ENCODE assay signal across 1 cellular context in genomic region chr18:53909668-53910067, GRCh38.
TF ChIP-seq lines count a peak whose summit lies in the region.

No MANE protein-coding gene starts in this region.

TF ChIP-seq in WTC11, 78 proteins besides CTCF, POLR2A, EP300 and RAD21 (continued from another document):
- no peak for TF ChIP-seq PRDM15 (CRISPR knock-in tag; IDR thresholded peaks at IDR 0.05)
- TF ChIP-seq MXD4 (CRISPR knock-in tag; IDR thresholded peaks at IDR 0.05; ENCODE audit: borderline replicate concordance): no peak
- no peak for TF ChIP-seq CBFB (CRISPR knock-in tag; IDR thresholded peaks at IDR 0.05; ENCODE audit: low read depth)
- no peak for TF ChIP-seq MYBL2 (CRISPR knock-in tag; IDR thresholded peaks at IDR 0.05)
- no peak for TF ChIP-seq IRF1 (CRISPR knock-in tag; IDR thresholded peaks at IDR 0.05)
- no peak for TF ChIP-seq TCF7 (CRISPR knock-in tag; IDR thresholded peaks at IDR 0.05; ENCODE audit: low read depth)
- TF ChIP-seq, protein P1, sequence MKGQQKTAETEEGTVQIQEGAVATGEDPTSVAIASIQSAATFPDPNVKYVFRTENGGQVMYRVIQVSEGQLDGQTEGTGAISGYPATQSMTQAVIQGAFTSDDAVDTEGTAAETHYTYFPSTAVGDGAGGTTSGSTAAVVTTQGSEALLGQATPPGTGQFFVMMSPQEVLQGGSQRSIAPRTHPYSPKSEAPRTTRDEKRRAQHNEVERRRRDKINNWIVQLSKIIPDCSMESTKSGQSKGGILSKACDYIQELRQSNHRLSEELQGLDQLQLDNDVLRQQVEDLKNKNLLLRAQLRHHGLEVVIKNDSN (CRISPR knock-in tag; IDR thresholded peaks at IDR 0.05): no peak
- no peak for TF ChIP-seq GRHL2 (CRISPR knock-in tag; IDR thresholded peaks at IDR 0.05; ENCODE audit: insufficient replicate concordance, severe bottlenecking)
- no peak for TF ChIP-seq FOXP1 (CRISPR knock-in tag; IDR thresholded peaks at IDR 0.05; ENCODE audit: borderline replicate concordance)
- no peak for TF ChIP-seq OVOL2 (CRISPR knock-in tag; IDR thresholded peaks at IDR 0.05; ENCODE audit: borderline replicate concordance)
- no peak for TF ChIP-seq KAT7 (CRISPR knock-in tag; IDR thresholded peaks at IDR 0.05; ENCODE audit: borderline replicate concordance)
- TF ChIP-seq IRF2 (CRISPR knock-in tag; IDR thresholded peaks at IDR 0.05; ENCODE audit: borderline replicate concordance, low read depth): no peak
TF ChIP-seq in WTC11: peak in this region for 0.
